In genomic region chr11:555500-556174, GRCh38 we compare ENCODE assay signal across 1 cellular context.
TF ChIP-seq lines count a peak whose summit lies in the region.

No MANE protein-coding gene starts in this region.

TF ChIP-seq in IMR-90, 13 proteins besides CTCF, POLR2A, EP300 and RAD21:
- TF ChIP-seq FOS (IDR thresholded peaks at IDR 0.05; ENCODE audit: low read depth, low read length) (no peak), CEBPB (IDR thresholded peaks at IDR 0.05; ENCODE audit: low read depth, low read length) (no peak), MAZ (IDR thresholded peaks at IDR 0.05; ENCODE audit: borderline replicate concordance, low read depth, low read length) (no peak), RCOR1 (IDR thresholded peaks at IDR 0.05; ENCODE audit: insufficient replicate concordance, low read length) (no peak), SMC3 (IDR thresholded peaks at IDR 0.05; ENCODE audit: low read depth, low read length) (no peak), NFE2L2 (IDR thresholded peaks at IDR 0.05; ENCODE audit: low read depth, low read length) (no peak), MXI1 (IDR thresholded peaks at IDR 0.05; ENCODE audit: borderline replicate concordance, low read depth, low read length) (no peak), MAFK (IDR thresholded peaks at IDR 0.05; ENCODE audit: low read depth, low read length) (no peak), RFX5 (IDR thresholded peaks at IDR 0.05; ENCODE audit: low read depth, low read length) (no peak), BHLHE40 (IDR thresholded peaks at IDR 0.05; ENCODE audit: low read depth, low read length) (no peak), ELK1 (IDR thresholded peaks at IDR 0.05; ENCODE audit: borderline replicate concordance, low read depth, low read length) (no peak), CHD1 (IDR thresholded peaks at IDR 0.05; ENCODE audit: low read depth, low read length) (no peak)
- TF ChIP-seq, protein P1, sequence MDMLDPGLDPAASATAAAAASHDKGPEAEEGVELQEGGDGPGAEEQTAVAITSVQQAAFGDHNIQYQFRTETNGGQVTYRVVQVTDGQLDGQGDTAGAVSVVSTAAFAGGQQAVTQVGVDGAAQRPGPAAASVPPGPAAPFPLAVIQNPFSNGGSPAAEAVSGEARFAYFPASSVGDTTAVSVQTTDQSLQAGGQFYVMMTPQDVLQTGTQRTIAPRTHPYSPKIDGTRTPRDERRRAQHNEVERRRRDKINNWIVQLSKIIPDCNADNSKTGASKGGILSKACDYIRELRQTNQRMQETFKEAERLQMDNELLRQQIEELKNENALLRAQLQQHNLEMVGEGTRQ (IDR thresholded peaks at IDR 0.05; ENCODE audit: low read depth, low read length) = no peak
TF ChIP-seq in IMR-90: peak in this region for 0.
